ENCODE assay signal across 21 cellular contexts in genomic region chr5:14603141-14603540, GRCh38. TPM values are rescaled to one million over a fixed set of nuclear protein-coding genes. Genes with fewer than 3 reads are reported as not detected.
DNase-seq lines count a peak whose midpoint lies in the region; ATAC-seq, FAIRE-seq and TF ChIP-seq lines count a peak whose summit lies in the region.
"Had no signal": no experiment of that assay in that cellular context is flagged by ENCODE, and none has a peak within 500 bp of the region (broad histone marks: within the 10 kb centered on the region; RNA-seq: fewer than 3 reads in every experiment).

No MANE protein-coding gene starts in this region.

- peak overlapping the region; percentile 30 for H3K27ac Mint-ChIP-seq in activated naive CD8-positive, alpha-beta T cell treated with anti-CD3 and anti-CD28 coated beads, Interleukin-2, amount 10 ng/mL, durations not matched to agents 7 days and 5 days
- H3K27ac Mint-ChIP-seq in activated naive CD8-positive, alpha-beta T cell treated with anti-CD3 and anti-CD28 coated beads, Interleukin-2, amount 50 U/mL, for 24 hours, result no peak overlapping the region
- peak overlapping the region; percentile 14 for H3K27ac Mint-ChIP-seq in activated T-helper 17 cell treated with anti-CD3 and anti-CD28 coated beads, Interleukin-2, amount 50 U/mL, for 72 hours
- H3K27ac Mint-ChIP-seq in activated T-cell treated with anti-CD3 and anti-CD28 coated beads, Interleukin-2, amount 50 U/mL, for 24 hours, result no peak overlapping the region
- H3K27ac Mint-ChIP-seq: CD4-positive, alpha-beta memory T cell; GM23338; HFFc6; IgD-negative memory B cell had no signal

- no peak overlapping the region for H3K27ac ChIP-seq in A673 (ENCODE audit: low read depth, low read length, poor library complexity, severe bottlenecking)

- intact Hi-C loops in A673 (cut with micrococcal nuclease; ENCODE audit: unreplicated experiment), result no loop called here

- H3K36me3 ChIP-seq in A673 (ENCODE audit: insufficient read depth, low read length, poor library complexity, severe bottlenecking), result no peaks in the 10 kb centered on the region

- TF ChIP-seq CTCF in A673 (conservative IDR thresholded peaks at IDR 0.05; ENCODE audit: low read depth, low read length), result no peak

- no peaks in the 10 kb centered on the region for H3K27me3 Mint-ChIP-seq in activated naive CD8-positive, alpha-beta T cell treated with anti-CD3 and anti-CD28 coated beads, Interleukin-2, amount 10 ng/mL, durations not matched to agents 7 days and 5 days
- no peaks in the 10 kb centered on the region for H3K27me3 Mint-ChIP-seq in activated naive CD8-positive, alpha-beta T cell treated with anti-CD3 and anti-CD28 coated beads, Interleukin-2, amount 50 U/mL, for 24 hours
- no peaks in the 10 kb centered on the region for H3K27me3 Mint-ChIP-seq in activated T-helper 17 cell treated with anti-CD3 and anti-CD28 coated beads, Interleukin-2, amount 50 U/mL, for 72 hours
- no peaks in the 10 kb centered on the region for H3K27me3 Mint-ChIP-seq in activated T-cell treated with anti-CD3 and anti-CD28 coated beads, Interleukin-2, amount 50 U/mL, for 24 hours
- H3K27me3 Mint-ChIP-seq: CD4-positive, alpha-beta memory T cell had no signal

- POLR2A ChIA-PET in activated naive CD8-positive, alpha-beta T cell treated with anti-CD3 and anti-CD28 coated beads, Interleukin-2, amount 10 ng/mL, durations not matched to agents 7 days and 5 days (lab: Charles Lee), result interaction anchor here (0.6 kb wide), 1 partner anchor 84 kb away, joined by 3 read pairs; no protein-coding TSS in a partner anchor
- POLR2A ChIA-PET in A673 (lab: Charles Lee; ENCODE audit: low non-redundant PET), result no interaction called here

- H3K4me1 ChIP-seq in A673 (ENCODE audit: insufficient read depth, low read length, poor library complexity, severe bottlenecking), result no peaks in the 10 kb centered on the region

- CTCF ChIA-PET in A673 (lab: Charles Lee), result no interaction called here

- no peak for DNase-seq in activated naive CD8-positive, alpha-beta T cell treated with anti-CD3 and anti-CD28 coated beads, Interleukin-2, amount 10 ng/mL, durations not matched to agents 7 days and 5 days
- no peak for DNase-seq in activated naive CD8-positive, alpha-beta T cell treated with anti-CD3 and anti-CD28 coated beads, Interleukin-2, amount 50 U/mL, for 24 hours
- DNase-seq in GM12891 (ENCODE audit: insufficient read length, low spot score) (no peak), GM03348 (ENCODE audit: low spot score) (no peak), A673 (ENCODE audit: low spot score) (no peak)
- DNase-seq in activated T-cell treated with anti-CD3 and anti-CD28 coated beads, Interleukin-2, amount 50 U/mL, for 24 hours, result no peak
- DNase-seq: AML-193; Calu3; CD4-positive, alpha-beta memory T cell; DMS79 treated with DMSO at 0.1 percent for 48 hours; GF-D8; H7; HFFc6; KBM-7 had no signal

- no peak for TF ChIP-seq POLR2A in GM12891 (IDR thresholded peaks at IDR 0.05; ENCODE audit: low read depth, low read length)

- no peak overlapping the region for H3K4me3 ChIP-seq in A673 (ENCODE audit: low read depth, low read length, poor library complexity, severe bottlenecking)
- H3K4me3 ChIP-seq: GM23338 had no signal

- no peak for ATAC-seq in activated naive CD8-positive, alpha-beta T cell treated with anti-CD3 and anti-CD28 coated beads, Interleukin-2, amount 10 ng/mL, durations not matched to agents 7 days and 5 days (ENCODE audit: low read depth)
- no peak for ATAC-seq in activated naive CD8-positive, alpha-beta T cell treated with anti-CD3 and anti-CD28 coated beads, Interleukin-2, amount 50 U/mL, for 24 hours
- ATAC-seq in activated T-helper 17 cell treated with anti-CD3 and anti-CD28 coated beads, Interleukin-2, amount 50 U/mL, for 72 hours (replicated peaks), result no peak
- ATAC-seq: GM23338, HCT116 had no signal

- H3K9me3 Mint-ChIP-seq in activated naive CD8-positive, alpha-beta T cell treated with anti-CD3 and anti-CD28 coated beads, Interleukin-2, amount 10 ng/mL, durations not matched to agents 7 days and 5 days, result peaks cover 10% of the 10 kb centered on the region
- peaks cover 10% of the 10 kb centered on the region for H3K9me3 Mint-ChIP-seq in activated naive CD8-positive, alpha-beta T cell treated with anti-CD3 and anti-CD28 coated beads, Interleukin-2, amount 50 U/mL, for 24 hours
- no peaks in the 10 kb centered on the region for H3K9me3 Mint-ChIP-seq in activated T-helper 17 cell treated with anti-CD3 and anti-CD28 coated beads, Interleukin-2, amount 50 U/mL, for 72 hours
- H3K9me3 Mint-ChIP-seq in activated T-cell treated with anti-CD3 and anti-CD28 coated beads, Interleukin-2, amount 50 U/mL, for 24 hours, result peaks cover 5% of the 10 kb centered on the region
- H3K9me3 Mint-ChIP-seq: CD4-positive, alpha-beta memory T cell; GM23338; IgD-negative memory B cell had no signal

- no TSS peak for BruUV-seq in A673 (replicated peaks; lab: Mats Ljungman, UMichigan)

- no peaks in the 10 kb centered on the region for H3K9me3 ChIP-seq in A673 (ENCODE audit: low read depth, low read length, poor library complexity, severe bottlenecking)

- no peak overlapping the region for H3K4me3 Mint-ChIP-seq in activated naive CD8-positive, alpha-beta T cell treated with anti-CD3 and anti-CD28 coated beads, Interleukin-2, amount 10 ng/mL, durations not matched to agents 7 days and 5 days
- H3K4me3 Mint-ChIP-seq in activated naive CD8-positive, alpha-beta T cell treated with anti-CD3 and anti-CD28 coated beads, Interleukin-2, amount 50 U/mL, for 24 hours, result no peak overlapping the region
- H3K4me3 Mint-ChIP-seq in activated T-helper 17 cell treated with anti-CD3 and anti-CD28 coated beads, Interleukin-2, amount 50 U/mL, for 72 hours, result no peak overlapping the region
- no peak overlapping the region for H3K4me3 Mint-ChIP-seq in activated T-cell treated with anti-CD3 and anti-CD28 coated beads, Interleukin-2, amount 50 U/mL, for 24 hours
- H3K4me3 Mint-ChIP-seq: CD14-positive monocyte; CD4-positive, alpha-beta memory T cell; GM23338; HFFc6; IgD-negative memory B cell had no signal

- peaks cover 13% of the 10 kb centered on the region for H3K27me3 ChIP-seq in A673 (replicated peaks; ENCODE audit: insufficient read depth, low read depth, low read length, poor library complexity)

- peaks cover 43% of the 10 kb centered on the region for H3K4me1 Mint-ChIP-seq in activated naive CD8-positive, alpha-beta T cell treated with anti-CD3 and anti-CD28 coated beads, Interleukin-2, amount 10 ng/mL, durations not matched to agents 7 days and 5 days
- H3K4me1 Mint-ChIP-seq in activated naive CD8-positive, alpha-beta T cell treated with anti-CD3 and anti-CD28 coated beads, Interleukin-2, amount 50 U/mL, for 24 hours, result peaks cover 17% of the 10 kb centered on the region
- H3K4me1 Mint-ChIP-seq in activated T-helper 17 cell treated with anti-CD3 and anti-CD28 coated beads, Interleukin-2, amount 50 U/mL, for 72 hours, result peaks cover 14% of the 10 kb centered on the region
- peaks cover 16% of the 10 kb centered on the region for H3K4me1 Mint-ChIP-seq in activated T-cell treated with anti-CD3 and anti-CD28 coated beads, Interleukin-2, amount 50 U/mL, for 24 hours (ENCODE audit: low read depth)
- H3K4me1 Mint-ChIP-seq: GM23338 had no signal

- peaks cover 78% of the 10 kb centered on the region for H3K36me3 Mint-ChIP-seq in activated naive CD8-positive, alpha-beta T cell treated with anti-CD3 and anti-CD28 coated beads, Interleukin-2, amount 10 ng/mL, durations not matched to agents 7 days and 5 days
- H3K36me3 Mint-ChIP-seq in activated naive CD8-positive, alpha-beta T cell treated with anti-CD3 and anti-CD28 coated beads, Interleukin-2, amount 50 U/mL, for 24 hours (ENCODE audit: low read depth), result peaks cover 39% of the 10 kb centered on the region
- peaks cover 73% of the 10 kb centered on the region for H3K36me3 Mint-ChIP-seq in activated T-helper 17 cell treated with anti-CD3 and anti-CD28 coated beads, Interleukin-2, amount 50 U/mL, for 72 hours (ENCODE audit: low read depth)
- peaks cover 69% of the 10 kb centered on the region for H3K36me3 Mint-ChIP-seq in activated T-cell treated with anti-CD3 and anti-CD28 coated beads, Interleukin-2, amount 50 U/mL, for 24 hours (ENCODE audit: low read depth)
- H3K36me3 Mint-ChIP-seq: IgD-negative memory B cell had no signal

- peak; percentile 16 for FAIRE-seq in GM12891 (lab: Jason Lieb, UNC)
- FAIRE-seq: A204.1, HTR-8/SVneo had no signal

TF ChIP-seq in GM12891, 5 proteins besides CTCF, POLR2A, EP300 and RAD21:
- TF ChIP-seq SPI1 (IDR thresholded peaks at IDR 0.05; ENCODE audit: low read depth, low read length) (no peak), POU2F2 (IDR thresholded peaks at IDR 0.05; ENCODE audit: low read depth, low read length) (no peak), TAF1 (IDR thresholded peaks at IDR 0.05; ENCODE audit: low read depth, low read length) (no peak), POLR2AphosphoS5 (IDR thresholded peaks at IDR 0.05; ENCODE audit: low read depth, low read length) (no peak), PAX5 (IDR thresholded peaks at IDR 0.05; ENCODE audit: insufficient read depth, low read length, severe bottlenecking) (no peak)
TF ChIP-seq in GM12891: peak in this region for 0.

RNA-seq across cellular contexts. Expression of gene OTULINL, which starts 21.5 kb away (rescaled TPM):
- 10 to 100 TPM; 67.7 to 68.4 TPM for total RNA-seq in activated naive CD8-positive, alpha-beta T cell treated with anti-CD3 and anti-CD28 coated beads, Interleukin-2, amount 10 ng/mL, durations not matched to agents 7 days and 5 days
- 0.40 TPM for polyA plus RNA-seq in GM12891 (2012; ENCODE audit: low read depth, missing spikeins)
- 10 to 100 TPM; 15.8 to 19.0 TPM for total RNA-seq in activated T-helper 17 cell treated with anti-CD3 and anti-CD28 coated beads, Interleukin-2, amount 50 U/mL, for 72 hours
- total RNA-seq in A673 (2021), result 0.13 and 0.59 TPM in 2 replicates

Comparison
In these comparisons a context has a peak if more than half of its experiments do, and no peak if none do; other contexts are left out.
1. H3K27ac Mint-ChIP-seq: peak in activated naive CD8-positive, alpha-beta T cell treated with anti-CD3 and anti-CD28 coated beads, Interleukin-2, amount 10 ng/mL, durations not matched to agents 7 days and 5 days (single experiment) and activated T-helper 17 cell treated with anti-CD3 and anti-CD28 coated beads, Interleukin-2, amount 50 U/mL, for 72 hours (single experiment); none in activated naive CD8-positive, alpha-beta T cell treated with anti-CD3 and anti-CD28 coated beads, Interleukin-2, amount 50 U/mL, for 24 hours (single experiment) and activated T-cell treated with anti-CD3 and anti-CD28 coated beads, Interleukin-2, amount 50 U/mL, for 24 hours (single experiment).
2. RNA of gene OTULINL, which starts 21.5 kb away (total RNA-seq): 67.7 to 68.4 TPM in activated naive CD8-positive, alpha-beta T cell treated with anti-CD3 and anti-CD28 coated beads, Interleukin-2, amount 10 ng/mL, durations not matched to agents 7 days and 5 days and 15.8 to 19.0 TPM in activated T-helper 17 cell treated with anti-CD3 and anti-CD28 coated beads, Interleukin-2, amount 50 U/mL, for 72 hours; 0.13 to 0.59 TPM in A673; every median in the first group is over 10 times any median in the second.